Comparison of ENCODE assay signal across 8 cellular contexts in genomic region chr7:22110227-22110839, GRCh38.
DNase-seq lines count a peak whose midpoint lies in the region; ATAC-seq, FAIRE-seq and TF ChIP-seq lines count a peak whose summit lies in the region.

No MANE protein-coding gene starts in this region.

- POLR2A ChIA-PET in A549 (lab: Yijun Ruan, JAX), result no interaction called here

- CTCF ChIA-PET in A549 (lab: Yijun Ruan, JAX), result interaction anchor here (0.6 to 4.4 kb wide), 64 partner anchors 8 to 1603 kb away, joined by 3 to 82 read pairs (median 4); partner anchors contain the start of gene STEAP1B

- 5% methylated on average over 6 of the region's 6 CpGs for WGBS in A549 (ENCODE audit: missing lambda C conversion rate)

- no peaks in the 10 kb centered on the region for H3K9me3 ChIP-seq in A549

- no peak overlapping the region for H3K4me2 ChIP-seq in A549

- no peak overlapping the region for H3K4me3 Mint-ChIP-seq in chondrocyte (ENCODE audit: unreplicated experiment)

- peak; percentile 79 to 94 for ATAC-seq in A549
- ATAC-seq in GM18517 (IDR thresholded peaks at IDR 0.05; ENCODE audit: unreplicated experiment), result peak; percentile 84
- peak; percentile 79 for ATAC-seq in HG03378 (IDR thresholded peaks at IDR 0.05; ENCODE audit: unreplicated experiment)
- ATAC-seq in left lobe of liver, result peak; percentile 89

- no peaks in the 10 kb centered on the region for H3K36me3 Mint-ChIP-seq in chondrocyte (ENCODE audit: low read depth)

- TF ChIP-seq EP300 in A549 (IDR thresholded peaks at IDR 0.05), result no peak

- TF ChIP-seq CTCF in A549 (IDR thresholded peaks at IDR 0.05) (peak; percentile 94), chondrocyte (IDR thresholded peaks at IDR 0.05) (peak; percentile 91)

- H3K27me3 Mint-ChIP-seq in chondrocyte (ENCODE audit: low read depth), result no peaks in the 10 kb centered on the region

- peaks cover 11% of the 10 kb centered on the region for H3K4me1 Mint-ChIP-seq in chondrocyte (ENCODE audit: low read depth)

- TF ChIP-seq POLR2A in A549 (IDR thresholded peaks at IDR 0.05; ENCODE audit: low read length), result no peak

- H3K27ac ChIP-seq in A549, result no peak overlapping the region

- no peak overlapping the region for H3K4me3 ChIP-seq in A549

- no peak for FAIRE-seq in A549 (lab: Jason Lieb, UNC)

- H3K4me1 ChIP-seq in A549, result no peaks in the 10 kb centered on the region

- DNase-seq in A549 (ENCODE audit: low read depth in 1 of 2, low spot score in 1 of 2), result peak; percentile 63 to 81
- peak; percentile 81 for DNase-seq in NCI-H510A treated with DMSO at 0.1 percent for 48 hours (lab: John Stamatoyannopoulos, UW)
- peak; percentile 31 to 41 for DNase-seq in activated CD4-positive, alpha-beta T cell treated with anti-CD3 and anti-CD28 coated beads for 24 hours (ENCODE audit: low read depth in 2 of 2)
- no peak for DNase-seq in chondrocyte (ENCODE audit: low spot score)
- DNase-seq in left lobe of liver (ENCODE audit: low spot score), result peak; percentile 62
- DNase-seq in stimulated activated CD4-positive, alpha-beta T cell treated with anti-CD3 and anti-CD28 coated beads, TNF-alpha, amount 100 ng/mL, for 1 hour (ENCODE audit: low read depth in 3 of 3, low spot score in 1 of 3), result peak in 2 of 3 donors; percentile 14 to 18

- no peak overlapping the region for H3K27ac Mint-ChIP-seq in chondrocyte (ENCODE audit: unreplicated experiment)

- no peaks in the 10 kb centered on the region for H3K9me3 Mint-ChIP-seq in chondrocyte (ENCODE audit: low read depth)

- peak; percentile 95 to 96 for TF ChIP-seq RAD21 in A549 (conservative IDR thresholded peaks at IDR 0.05 in 1 of 2, IDR thresholded peaks at IDR 0.05 in 1 of 2)

TF ChIP-seq in A549, 52 proteins besides CTCF, POLR2A, EP300 and RAD21:
- no peak for TF ChIP-seq ESRRA (IDR thresholded peaks at IDR 0.05; ENCODE audit: borderline replicate concordance, low read length)
- peak; percentile 93 for TF ChIP-seq SMC3 (IDR thresholded peaks at IDR 0.05)
TF ChIP-seq in A549: peak in this region for 1.
